Comparison of ENCODE assay signal across 10 cellular contexts in the genomic region with DNA sequence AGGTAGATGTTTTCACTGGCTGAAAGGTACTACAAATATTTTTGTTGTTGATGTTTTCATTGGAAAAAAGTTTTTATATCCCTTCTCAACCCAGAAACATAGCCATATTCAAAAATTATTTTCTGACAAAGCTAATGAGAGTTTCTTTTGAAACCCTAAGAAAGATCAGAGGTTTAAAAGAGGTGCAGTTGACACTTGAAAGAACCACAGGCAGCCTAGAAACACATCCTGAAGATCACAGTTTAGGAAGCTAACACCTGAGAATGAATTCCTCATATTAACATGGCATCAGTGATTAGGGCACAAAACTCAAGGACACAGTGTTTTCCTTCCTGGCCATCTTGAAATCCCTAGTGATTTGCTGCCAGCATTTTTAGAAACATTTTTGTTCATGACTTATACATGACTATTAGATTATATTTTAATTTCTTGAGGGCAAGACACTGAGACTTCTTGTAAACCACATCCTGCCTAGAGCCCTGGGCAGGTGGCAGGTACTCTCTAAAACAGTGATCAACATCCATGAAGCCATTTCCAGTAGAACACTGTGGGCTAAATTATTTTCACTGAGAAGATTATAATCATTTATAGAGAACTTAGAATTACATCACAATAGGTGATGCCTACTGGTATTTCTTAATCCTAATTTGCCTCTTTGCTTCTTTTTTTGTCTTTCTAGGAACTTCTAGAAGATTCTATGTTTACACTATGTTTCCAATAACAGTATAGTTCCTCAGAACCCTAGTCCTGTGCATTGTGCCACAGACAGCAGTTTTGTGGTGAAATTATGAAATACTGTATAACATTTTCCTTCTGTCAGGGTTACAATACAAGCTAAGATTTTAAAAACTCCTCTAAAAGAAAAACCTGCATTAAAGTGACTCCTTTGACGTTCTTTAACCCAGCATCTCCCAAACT.
DNase-seq lines count a peak whose midpoint lies in the region; ATAC-seq and TF ChIP-seq lines count a peak whose summit lies in the region.
"Had no signal": no experiment of that assay in that cellular context is flagged by ENCODE, and none has a peak within 500 bp of the region (broad histone marks: within the 10 kb centered on the region; RNA-seq: fewer than 3 reads in every experiment).

No MANE protein-coding gene starts in this region.

- H3K36me3 ChIP-seq in thymus (ENCODE audit: control insufficient read depth, insufficient read depth) = no peaks in the 10 kb centered on the region
- H3K36me3 ChIP-seq: BLaER1 had no signal

- H3K4me3 ChIP-seq in thymus (ENCODE audit: low read length) = no peak overlapping the region
- H3K4me3 ChIP-seq: BLaER1 had no signal

- intact Hi-C loops in natural killer cell (cut with micrococcal nuclease) = no loop called here

- no peak for TF ChIP-seq CTCF in natural killer cell (IDR thresholded peaks at IDR 0.05)

- H3K9me3 ChIP-seq in thymus (ENCODE audit: control insufficient read depth) = no peaks in the 10 kb centered on the region
- H3K9me3 ChIP-seq: BLaER1 had no signal

- no peaks in the 10 kb centered on the region for H3K27me3 Mint-ChIP-seq in natural killer cell (ENCODE audit: low read depth in 2 of 2)
- H3K27me3 Mint-ChIP-seq in natural killer cell treated with Interleukin-12 subunit alpha and Interleukin-12 subunit beta and Interleukin-15 and Interleukin-18, amount 100 ng/mL, for 72 hours = peaks cover 2 to 6% of the 10 kb centered on the region in 2 donors

- no peaks in the 10 kb centered on the region for H3K27me3 ChIP-seq in thymus (ENCODE audit: control insufficient read depth, insufficient read depth)
- H3K27me3 ChIP-seq: BLaER1 had no signal

- peak overlapping the region in 1 of 2 donors; percentile 34 for H3K27ac Mint-ChIP-seq in natural killer cell
- H3K27ac Mint-ChIP-seq in natural killer cell treated with Interleukin-12 subunit alpha and Interleukin-12 subunit beta and Interleukin-15 and Interleukin-18, amount 100 ng/mL, for 72 hours = peak overlapping the region in 1 of 2 donors; percentile 52

- DNase-seq in natural killer cell = no peak
- DNase-seq in natural killer cell treated with Interleukin-12 subunit alpha and Interleukin-12 subunit beta and Interleukin-15 and Interleukin-18, amount 100 ng/mL, for 72 hours (ENCODE audit: low spot score) = no peak
- DNase-seq in NCI-H2081 treated with DMSO at 0.1 percent for 48 hours (lab: John Stamatoyannopoulos, UW) = no peak
- DNase-seq in NCI-H69 (lab: John Stamatoyannopoulos, UW) = no peak
- no peak for DNase-seq in DMS53 treated with DMSO at 0.1 percent for 48 hours (lab: John Stamatoyannopoulos, UW; ENCODE audit: unreplicated experiment)

- H3K4me1 ChIP-seq in thymus (ENCODE audit: control insufficient read depth, insufficient read depth, low read length) = peaks cover 14% of the 10 kb centered on the region
- H3K4me1 ChIP-seq: parathyroid adenoma had no signal

- no peaks in the 10 kb centered on the region for H3K9me3 Mint-ChIP-seq in natural killer cell
- H3K9me3 Mint-ChIP-seq in natural killer cell treated with Interleukin-12 subunit alpha and Interleukin-12 subunit beta and Interleukin-15 and Interleukin-18, amount 100 ng/mL, for 72 hours = no peaks in the 10 kb centered on the region

- no peak overlapping the region for H3K4me3 Mint-ChIP-seq in natural killer cell
- no peak overlapping the region for H3K4me3 Mint-ChIP-seq in natural killer cell treated with Interleukin-12 subunit alpha and Interleukin-12 subunit beta and Interleukin-15 and Interleukin-18, amount 100 ng/mL, for 72 hours

- H3K36me3 Mint-ChIP-seq in natural killer cell = no peaks in the 10 kb centered on the region
- H3K36me3 Mint-ChIP-seq in natural killer cell treated with Interleukin-12 subunit alpha and Interleukin-12 subunit beta and Interleukin-15 and Interleukin-18, amount 100 ng/mL, for 72 hours = no peaks in the 10 kb centered on the region

- WGBS in thymus = 76% methylated on average over 1 of the region's 1 CpG

- peaks cover 23 to 28% of the 10 kb centered on the region in 2 donors for H3K4me1 Mint-ChIP-seq in natural killer cell
- H3K4me1 Mint-ChIP-seq in natural killer cell treated with Interleukin-12 subunit alpha and Interleukin-12 subunit beta and Interleukin-15 and Interleukin-18, amount 100 ng/mL, for 72 hours (ENCODE audit: low read depth in 2 of 2) = peaks cover 0 to 7% of the 10 kb centered on the region in 2 donors

- peak overlapping the region; percentile 31 for H3K27ac ChIP-seq in thymus (ENCODE audit: low read depth)
- H3K27ac ChIP-seq: BLaER1, parathyroid adenoma had no signal

- ATAC-seq in natural killer cell (peak; percentile 29 to 71 (median 48)), HG03097 (IDR thresholded peaks at IDR 0.05; ENCODE audit: low FRiP score, unreplicated experiment) (peak; percentile 91)
- ATAC-seq in natural killer cell treated with Interleukin-12 subunit alpha and Interleukin-12 subunit beta and Interleukin-15 and Interleukin-18, amount 100 ng/mL, for 72 hours = no peak
- peak; percentile 82 to 87 for ATAC-seq in activated CD4-positive, CD25-positive, alpha-beta regulatory T cell treated with anti-CD3 and anti-CD28 coated beads, Interleukin-2, amount 50 U/mL, for 24 hours

Comparison
In these comparisons a context has a peak if more than half of its experiments do, and no peak if none do; other contexts are left out.
1. ATAC-seq: peak in natural killer cell (3 of 3), HG03097 (single experiment) and activated CD4-positive, CD25-positive, alpha-beta regulatory T cell treated with anti-CD3 and anti-CD28 coated beads, Interleukin-2, amount 50 U/mL, for 24 hours (2 of 2); none in natural killer cell treated with Interleukin-12 subunit alpha and Interleukin-12 subunit beta and Interleukin-15 and Interleukin-18, amount 100 ng/mL, for 72 hours (0 of 2).